In the genomic region with DNA sequence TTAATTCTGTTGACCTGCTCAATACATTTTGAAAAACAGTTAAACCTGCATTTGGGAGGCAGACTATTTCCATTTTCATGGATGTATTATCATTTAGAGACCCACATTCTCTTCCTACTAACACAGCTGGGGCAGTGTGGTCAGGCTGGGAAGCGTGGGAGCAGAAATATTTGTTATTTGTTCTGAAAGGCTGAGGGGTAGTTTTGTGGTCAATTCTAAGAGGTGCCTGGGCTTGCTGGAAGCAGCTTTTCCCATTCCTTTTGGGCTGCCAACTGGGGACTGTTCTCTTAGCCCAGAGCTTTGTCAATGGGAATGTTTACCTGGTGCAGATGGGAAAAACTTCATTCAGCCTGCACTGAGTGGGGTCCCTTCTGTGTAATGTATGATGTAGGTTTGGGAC, we compare ENCODE assay signal across 23 cellular contexts.
"Had no signal": no experiment of that assay in that cellular context is flagged by ENCODE, and none has a peak within 500 bp of the region (broad histone marks: within the 10 kb centered on the region; RNA-seq: fewer than 3 reads in every experiment).

No MANE protein-coding gene starts in this region.

- H3K27me3 Mint-ChIP-seq: dendritic cell treated with granulocyte-macrophage colony-stimulating factor and Interleukin-4, amounts not matched to agents 40 ng/mL and 50 ng/mL, for 4 days; effector memory CD8-positive, alpha-beta T cell; stimulated activated naive CD8-positive, alpha-beta T cell treated with anti-CD3 and anti-CD28 coated beads, Interleukin-15, amount 100 ng/mL, for 72 hours had no signal

- H3K4me1 Mint-ChIP-seq: immature natural killer cell; naive B cell; nephron; stimulated activated naive B cell treated with anti-CD40 and anti-IgM and Interleukin-4, amounts not matched to agents 10 μg/mL and 1 μg/mL and 100 μg/mL, for 72 hours; stimulated activated naive CD8-positive, alpha-beta T cell treated with anti-CD3 and anti-CD28 coated beads, Interleukin-15, amount 100 ng/mL, for 72 hours had no signal

- H3K36me3 Mint-ChIP-seq: immature natural killer cell had no signal

- ATAC-seq: effector memory CD8-positive, alpha-beta T cell; gastroesophageal sphincter; left cardiac atrium; lower lobe of right lung; psoas muscle; sciatic nerve; stimulated activated naive B cell treated with anti-CD40 and anti-IgM and Interleukin-4, amounts not matched to agents 10 μg/mL and 1 μg/mL and 100 μg/mL, for 72 hours; stimulated activated naive CD8-positive, alpha-beta T cell treated with anti-CD3 and anti-CD28 coated beads, Interleukin-15, amount 100 ng/mL, for 72 hours; upper lobe of right lung had no signal

- H3K4me3 Mint-ChIP-seq: dendritic cell treated with granulocyte-macrophage colony-stimulating factor and Interleukin-4, amounts not matched to agents 40 ng/mL and 50 ng/mL, for 4 days; effector memory CD8-positive, alpha-beta T cell; immature natural killer cell; naive B cell; nephron; stimulated activated naive B cell treated with anti-CD40 and anti-IgM and Interleukin-4, amounts not matched to agents 10 μg/mL and 1 μg/mL and 100 μg/mL, for 72 hours; stimulated activated naive CD8-positive, alpha-beta T cell treated with anti-CD3 and anti-CD28 coated beads, Interleukin-15, amount 100 ng/mL, for 72 hours had no signal

- DNase-seq: effector memory CD8-positive, alpha-beta T cell; esophagus squamous epithelium; foreskin fibroblast; immature natural killer cell; kidney; left cardiac atrium; left ventricle myocardium inferior; lower lobe of right lung; naive B cell; psoas muscle; retina; stimulated activated CD4-positive, alpha-beta T cell treated with anti-CD3 and anti-CD28 coated beads, Interleukin-2, amount 100 ng/mL, for 24 hours; stimulated activated CD4-positive, alpha-beta T cell treated with anti-CD3 and anti-CD28 coated beads, Interleukin-4, amount 100 ng/mL, for 4 hours; stimulated activated naive B cell treated with anti-CD40 and anti-IgM and Interleukin-4, amounts not matched to agents 10 μg/mL and 1 μg/mL and 100 μg/mL, for 72 hours; stimulated activated naive CD8-positive, alpha-beta T cell treated with anti-CD3 and anti-CD28 coated beads, Interleukin-15, amount 100 ng/mL, for 72 hours; testis; upper lobe of right lung had no signal

- H3K4me3 ChIP-seq: esophagus squamous epithelium, gastroesophageal sphincter, left ventricle myocardium inferior, lower lobe of right lung, psoas muscle, skin epidermis, testis, tibial nerve, upper lobe of right lung had no signal
